20 cellular contexts compared by ENCODE assay signal in the genomic region with DNA sequence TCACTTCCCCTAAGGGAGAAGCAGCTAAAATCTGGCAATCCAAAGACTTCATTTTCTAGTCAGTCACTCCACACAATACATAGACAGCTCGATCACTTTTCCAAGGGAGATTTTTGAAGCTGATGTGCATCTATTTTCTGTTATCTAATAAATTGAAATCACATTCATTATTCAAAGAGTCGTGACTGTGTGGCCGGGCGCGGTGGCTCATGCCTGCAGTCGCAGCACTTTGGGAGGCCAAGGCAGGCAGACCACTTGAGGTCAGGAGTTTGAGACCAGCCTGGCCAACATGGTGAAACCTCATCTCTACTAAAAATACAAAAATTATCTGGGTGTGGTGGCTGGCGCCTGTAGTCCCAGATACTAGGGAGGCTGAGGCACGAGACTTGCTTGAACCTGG.
"Had no signal": no experiment of that assay in that cellular context is flagged by ENCODE, and none has a peak within 500 bp of the region (broad histone marks: within the 10 kb centered on the region; RNA-seq: fewer than 3 reads in every experiment).

No MANE protein-coding gene starts in this region.

- H3K9me3 Mint-ChIP-seq: dendritic cell treated with granulocyte-macrophage colony-stimulating factor and Interleukin-4, amounts not matched to agents 40 ng/mL and 50 ng/mL, for 4 days; natural killer cell; neural crest cell; stimulated activated naive B cell treated with anti-CD40 and anti-IgM and Interleukin-4, amounts not matched to agents 10 μg/mL and 1 μg/mL and 100 μg/mL, for 72 hours; stimulated activated naive CD8-positive, alpha-beta T cell treated with anti-CD3 and anti-CD28 coated beads, Interleukin-15, amount 100 ng/mL, for 72 hours had no signal

- FAIRE-seq: colon had no signal

- H3K4me1 ChIP-seq: testis had no signal

- DNase-seq: foreskin melanocyte; head of caudate nucleus; kidney glomerular epithelial cell; mammary epithelial cell; mucosa of descending colon; natural killer cell; ovary; psoas muscle; retina; right lobe of liver; stimulated activated CD4-positive, alpha-beta T cell treated with anti-CD3 and anti-CD28 coated beads, Interleukin-2, amount 100 ng/mL, for 24 hours; stimulated activated CD4-positive, alpha-beta T cell treated with anti-CD3 and anti-CD28 coated beads, Interleukin-4, amount 100 ng/mL, for 4 hours; stimulated activated naive B cell treated with anti-CD40 and anti-IgM and Interleukin-4, amounts not matched to agents 10 μg/mL and 1 μg/mL and 100 μg/mL, for 72 hours; stimulated activated naive CD8-positive, alpha-beta T cell treated with anti-CD3 and anti-CD28 coated beads, Interleukin-15, amount 100 ng/mL, for 72 hours; testis had no signal

- H3K36me3 Mint-ChIP-seq: natural killer cell; stimulated activated naive B cell treated with anti-CD40 and anti-IgM and Interleukin-4, amounts not matched to agents 10 μg/mL and 1 μg/mL and 100 μg/mL, for 72 hours had no signal

- H3K27me3 Mint-ChIP-seq: dendritic cell treated with granulocyte-macrophage colony-stimulating factor and Interleukin-4, amounts not matched to agents 40 ng/mL and 50 ng/mL, for 4 days; stimulated activated naive B cell treated with anti-CD40 and anti-IgM and Interleukin-4, amounts not matched to agents 10 μg/mL and 1 μg/mL and 100 μg/mL, for 72 hours; stimulated activated naive CD8-positive, alpha-beta T cell treated with anti-CD3 and anti-CD28 coated beads, Interleukin-15, amount 100 ng/mL, for 72 hours had no signal

- H3K79me2 ChIP-seq: hepatocyte had no signal

- H3K4me3 ChIP-seq: hepatocyte, mucosa of descending colon, ovary, psoas muscle, right lobe of liver, testis, tibial nerve had no signal

- H3K36me3 ChIP-seq: ovary, right lobe of liver, tibial nerve had no signal

- H3K27ac Mint-ChIP-seq: dendritic cell treated with granulocyte-macrophage colony-stimulating factor and Interleukin-4, amounts not matched to agents 40 ng/mL and 50 ng/mL, for 4 days; natural killer cell; stimulated activated naive B cell treated with anti-CD40 and anti-IgM and Interleukin-4, amounts not matched to agents 10 μg/mL and 1 μg/mL and 100 μg/mL, for 72 hours; stimulated activated naive CD8-positive, alpha-beta T cell treated with anti-CD3 and anti-CD28 coated beads, Interleukin-15, amount 100 ng/mL, for 72 hours had no signal

- H2AFZ ChIP-seq: hepatocyte had no signal

- H3K9me3 ChIP-seq: mucosa of descending colon, ovary, psoas muscle, right lobe of liver, testis, tibial nerve had no signal

- H3K27ac ChIP-seq: hepatocyte, ovary, psoas muscle, right lobe of liver, testis, tibial nerve had no signal

- H3K4me2 ChIP-seq: hepatocyte had no signal

- H3K27me3 ChIP-seq: hepatocyte, ovary, right lobe of liver, testis, tibial nerve had no signal

- ATAC-seq: mucosa of descending colon; natural killer cell; right lobe of liver; stimulated activated naive B cell treated with anti-CD40 and anti-IgM and Interleukin-4, amounts not matched to agents 10 μg/mL and 1 μg/mL and 100 μg/mL, for 72 hours; stimulated activated naive CD8-positive, alpha-beta T cell treated with anti-CD3 and anti-CD28 coated beads, Interleukin-15, amount 100 ng/mL, for 72 hours had no signal

- H3K4me3 Mint-ChIP-seq: dendritic cell treated with granulocyte-macrophage colony-stimulating factor and Interleukin-4, amounts not matched to agents 40 ng/mL and 50 ng/mL, for 4 days; natural killer cell; neural crest cell; stimulated activated naive B cell treated with anti-CD40 and anti-IgM and Interleukin-4, amounts not matched to agents 10 μg/mL and 1 μg/mL and 100 μg/mL, for 72 hours; stimulated activated naive CD8-positive, alpha-beta T cell treated with anti-CD3 and anti-CD28 coated beads, Interleukin-15, amount 100 ng/mL, for 72 hours had no signal
